Comparison of ENCODE assay signal across 19 cellular contexts in genomic region chr17:4811471-4811870, GRCh38. TPM values are rescaled to one million over a fixed set of nuclear protein-coding genes. Genes with fewer than 3 reads are reported as not detected.
DNase-seq lines count a peak whose midpoint lies in the region; ATAC-seq, FAIRE-seq and TF ChIP-seq lines count a peak whose summit lies in the region.
"Had no signal": no experiment of that assay in that cellular context is flagged by ENCODE, and none has a peak within 500 bp of the region (broad histone marks: within the 10 kb centered on the region; RNA-seq: fewer than 3 reads in every experiment).

No MANE protein-coding gene starts in this region.

- H3K79me2 ChIP-seq in keratinocyte (ENCODE audit: control insufficient read depth, insufficient read depth, low read length) (peaks cover 4% of the 10 kb centered on the region), trophoblast cell (ENCODE audit: control insufficient read depth, insufficient read depth, low read length, poor library complexity) (peaks cover 6% of the 10 kb centered on the region)

- H4K91ac ChIP-seq in trophoblast cell (ENCODE audit: low read depth, low read length): no peak overlapping the region

- H3K9ac ChIP-seq in keratinocyte (ENCODE audit: control insufficient read depth, extremely low read depth, insufficient read depth, low read length) (no peak overlapping the region), trophoblast cell (ENCODE audit: low read length) (no peak overlapping the region)
- H3K9ac ChIP-seq: BLaER1 had no signal

- no peak overlapping the region for H2BK5ac ChIP-seq in trophoblast cell (ENCODE audit: low read depth, low read length, poor library complexity)

- no peak for TF ChIP-seq POLR2A in GM18505 (IDR thresholded peaks at IDR 0.05; ENCODE audit: borderline replicate concordance, extremely low read depth, insufficient read depth, insufficient read length)

- H3K4me2 ChIP-seq in keratinocyte (ENCODE audit: control insufficient read depth, extremely low read depth, insufficient read depth, low read depth, low read length) (no peak overlapping the region), trophoblast cell (ENCODE audit: low read length) (no peak overlapping the region)
- H3K4me2 ChIP-seq: A549 had no signal

- no peak overlapping the region for H2BK12ac ChIP-seq in trophoblast cell (ENCODE audit: low read length)

- no peak for ATAC-seq in Right ventricle myocardium inferior
- no peak for ATAC-seq in GM18505 (IDR thresholded peaks at IDR 0.05; ENCODE audit: unreplicated experiment)
- ATAC-seq: A549 had no signal

- TF ChIP-seq CTCF in left ventricle myocardium inferior (IDR thresholded peaks at IDR 0.05; ENCODE audit: borderline replicate concordance) (no peak), keratinocyte (optimal IDR thresholded peaks at IDR 0.05 in 1 of 3, IDR thresholded peaks at IDR 0.05 in 1 of 3, conservative IDR thresholded peaks at IDR 0.05 in 1 of 3; ENCODE audit: extremely low read depth in 1 of 3, insufficient read depth in 2 of 3, low read length in 3 of 3) (no peak)

- H3K27ac ChIP-seq in left ventricle myocardium inferior (replicated peaks): peak overlapping the region; percentile 76
- no peak overlapping the region for H3K27ac ChIP-seq in keratinocyte (ENCODE audit: control insufficient read depth, insufficient read depth, low read length)
- no peak overlapping the region for H3K27ac ChIP-seq in trophoblast cell (ENCODE audit: low read depth, low read length)
- H3K27ac ChIP-seq: 22Rv1, A549, BLaER1 had no signal

- H4K12ac ChIP-seq in trophoblast cell (ENCODE audit: low read depth, low read length): no peak overlapping the region

- H3K4me1 ChIP-seq in left ventricle myocardium inferior: peaks cover 49% of the 10 kb centered on the region
- H3K4me1 ChIP-seq in keratinocyte (ENCODE audit: control insufficient read depth, extremely low read depth, insufficient read depth, low read length): peaks cover 9% of the 10 kb centered on the region
- H3K4me1 ChIP-seq in trophoblast cell (ENCODE audit: control insufficient read depth in 1 of 2, insufficient read depth in 2 of 2, low read length in 2 of 2): peaks cover 26 to 29% of the 10 kb centered on the region in 2 experiments

- intact Hi-C loops in left ventricle myocardium inferior (cut with micrococcal nuclease): no loop called here
- intact Hi-C loops in Right ventricle myocardium inferior (cut with DNase I): no loop called here

- FAIRE-seq in keratinocyte (lab: Jason Lieb, UNC): peak; percentile 20
- FAIRE-seq: A549, GM19239, H1 had no signal

- no peak overlapping the region for H3K23ac ChIP-seq in trophoblast cell (ENCODE audit: low read length)

- H3K14ac ChIP-seq in trophoblast cell (ENCODE audit: low read length): no peak overlapping the region

- peaks cover 35% of the 10 kb centered on the region for H3K36me3 ChIP-seq in left ventricle myocardium inferior
- peaks cover 23 to 25% of the 10 kb centered on the region in 2 experiments for H3K36me3 ChIP-seq in keratinocyte (ENCODE audit: control insufficient read depth in 2 of 2, extremely low read depth in 1 of 2, insufficient read depth in 2 of 2, low read length in 2 of 2)
- H3K36me3 ChIP-seq in trophoblast cell (ENCODE audit: control insufficient read depth in 1 of 2, insufficient read depth in 2 of 2, low read length in 2 of 2): peaks cover 41 to 44% of the 10 kb centered on the region in 2 experiments

- H3K27me3 ChIP-seq in left ventricle myocardium inferior (ENCODE audit: low read depth): no peaks in the 10 kb centered on the region
- no peaks in the 10 kb centered on the region for H3K27me3 ChIP-seq in keratinocyte (ENCODE audit: control insufficient read depth, extremely low read depth, insufficient read depth, low read length)
- H3K27me3 ChIP-seq in trophoblast cell (ENCODE audit: insufficient read depth, low read length): no peaks in the 10 kb centered on the region
- H3K27me3 ChIP-seq: BLaER1 had no signal

- no peak overlapping the region for H4K8ac ChIP-seq in trophoblast cell (ENCODE audit: low read depth, low read length)

- no peak overlapping the region for H2BK120ac ChIP-seq in trophoblast cell (ENCODE audit: insufficient read depth, low read length, poor library complexity)

- H3K9me1 ChIP-seq in keratinocyte (ENCODE audit: control insufficient read depth, extremely low read depth, insufficient read depth, low read length): no peaks in the 10 kb centered on the region

- H3K79me1 ChIP-seq in trophoblast cell (ENCODE audit: low read length): peaks cover 10% of the 10 kb centered on the region

- no peak overlapping the region for H3K18ac ChIP-seq in trophoblast cell (ENCODE audit: low read length)

- DNase-seq in left ventricle myocardium inferior: no peak
- no peak for DNase-seq in Right ventricle myocardium inferior (ENCODE audit: missing footprints)
- no peak for DNase-seq in keratinocyte (ENCODE audit: low read depth, low spot score)
- peak; percentile 79 to 88 for DNase-seq in trophoblast cell
- no peak for DNase-seq in DMS153 treated with DMSO at 0.1 percent for 48 hours (lab: John Stamatoyannopoulos, UW; ENCODE audit: unreplicated experiment)
- DNase-seq in Ammon's horn (ENCODE audit: low spot score): no peak
- DNase-seq: AML-193; CD4-positive, alpha-beta memory T cell; DMS153; DMS79 treated with DMSO at 0.1 percent for 48 hours; GF-D8; H9 had no signal

- H3K9me3 ChIP-seq in left ventricle myocardium inferior (replicated peaks) (no peaks in the 10 kb centered on the region), keratinocyte (ENCODE audit: control insufficient read depth, low read depth, low read length) (no peaks in the 10 kb centered on the region), trophoblast cell (ENCODE audit: insufficient read depth, low read depth, low read length) (peaks cover 2% of the 10 kb centered on the region)
- H3K9me3 ChIP-seq: A549, BLaER1 had no signal

- no peak overlapping the region for H3K4ac ChIP-seq in trophoblast cell (ENCODE audit: low read depth, low read length)

- no CpG with 5 or more reads among the region's 12 CpGs for WGBS in trophoblast cell (ENCODE audit: extremely low coverage, insufficient coverage, insufficient read length)

- dilution Hi-C loops in keratinocyte (cut with MboI; ENCODE audit: extremely low pct_ligation_motif_present, low sequenced_read_pairs): no loop called here

- no peak overlapping the region for H3K4me3 ChIP-seq in left ventricle myocardium inferior
- H3K4me3 ChIP-seq in keratinocyte (ENCODE audit: control insufficient read depth in 2 of 3, extremely low read depth in 1 of 3, insufficient read depth in 2 of 3, low read depth in 1 of 3, low read length in 3 of 3): no peak overlapping the region
- H3K4me3 ChIP-seq in trophoblast cell (ENCODE audit: low read depth, low read length): no peak overlapping the region
- H3K4me3 ChIP-seq: A549, BLaER1 had no signal

- H2AK5ac ChIP-seq in trophoblast cell (ENCODE audit: low read length): no peak overlapping the region

- no peak overlapping the region for H2AFZ ChIP-seq in keratinocyte (ENCODE audit: control insufficient read depth, low read length)
- H2AFZ ChIP-seq in trophoblast cell (ENCODE audit: insufficient read depth, low read length, poor library complexity): no peak overlapping the region

- H4K20me1 ChIP-seq in keratinocyte (ENCODE audit: control insufficient read depth, extremely low read depth, insufficient read depth, low read length): no peaks in the 10 kb centered on the region

RNA-seq across cellular contexts. Expression of gene PLD2, which starts 4.5 kb away (rescaled TPM):
- total RNA-seq in left ventricle myocardium inferior: 11.2 TPM
- 12.6 TPM for total RNA-seq in Right ventricle myocardium inferior
- 27.9 to 48.6 TPM (median 33.3 TPM) in 3 replicates for polyA plus RNA-seq in keratinocyte
- polyA plus RNA-seq in keratinocyte (2011; ENCODE audit: low read depth): 95.5 TPM
- polyA plus RNA-seq in keratinocyte (2011; cell fraction: cytosol; rRNA removed): 14.8 and 22.0 TPM in 2 replicates
- polyA plus RNA-seq in keratinocyte (2011; cell fraction: nucleus; rRNA removed): 88.1 and 92.1 TPM in 2 replicates
- polyA plus RNA-seq in keratinocyte (2012; ENCODE audit: low replicate concordance): 25.4 and 50.3 TPM in 2 replicates
- polyA minus RNA-seq in keratinocyte: 46.1 to 62.1 TPM (median 51.1 TPM) in 3 replicates
- 33.8 TPM for polyA minus RNA-seq in keratinocyte (2011; cell fraction: cytosol; rRNA and poly(A)+ RNA removed)
- polyA minus RNA-seq in keratinocyte (2011; cell fraction: nucleus; rRNA and poly(A)+ RNA removed): 40.4 and 48.3 TPM in 2 replicates
- polyA plus RNA-seq in trophoblast cell (2013): 40.7 and 43.6 TPM in 2 replicates

RNA-seq across cellular contexts. Expression of gene PSMB6, which starts 15.5 kb away (rescaled TPM):
- 183 TPM for total RNA-seq in left ventricle myocardium inferior
- total RNA-seq in Right ventricle myocardium inferior: 225 TPM
- 191 to 245 TPM (median 225 TPM) in 3 replicates for polyA plus RNA-seq in keratinocyte
- polyA plus RNA-seq in keratinocyte (2011; ENCODE audit: low read depth): 34.8 TPM
- 178 and 187 TPM in 2 replicates for polyA plus RNA-seq in keratinocyte (2011; cell fraction: cytosol; rRNA removed)
- 103 and 115 TPM in 2 replicates for polyA plus RNA-seq in keratinocyte (2011; cell fraction: nucleus; rRNA removed)
- 157 and 212 TPM in 2 replicates for polyA plus RNA-seq in keratinocyte (2012; ENCODE audit: low replicate concordance)
- 186 to 219 TPM (median 217 TPM) in 3 replicates for polyA minus RNA-seq in keratinocyte
- polyA minus RNA-seq in keratinocyte (2011; cell fraction: cytosol; rRNA and poly(A)+ RNA removed): 127 TPM
- polyA minus RNA-seq in keratinocyte (2011; cell fraction: nucleus; rRNA and poly(A)+ RNA removed): 24.3 and 32.3 TPM in 2 replicates
- polyA plus RNA-seq in trophoblast cell (2013): 295 and 308 TPM in 2 replicates

RNA-seq across cellular contexts. Expression of gene MINK1, which starts 21.7 kb away (rescaled TPM):
- total RNA-seq in left ventricle myocardium inferior: 50.9 TPM
- 50.7 TPM for total RNA-seq in Right ventricle myocardium inferior
- 82.8 to 101 TPM (median 93.7 TPM) in 3 replicates for polyA plus RNA-seq in keratinocyte
- polyA plus RNA-seq in keratinocyte (2011; ENCODE audit: low read depth): 113 TPM
- 60.9 and 66.3 TPM in 2 replicates for polyA plus RNA-seq in keratinocyte (2011; cell fraction: cytosol; rRNA removed)
- 451 and 562 TPM in 2 replicates for polyA plus RNA-seq in keratinocyte (2011; cell fraction: nucleus; rRNA removed)
- 92.2 and 154 TPM in 2 replicates for polyA plus RNA-seq in keratinocyte (2012; ENCODE audit: low replicate concordance)
- polyA minus RNA-seq in keratinocyte: 137 to 232 TPM (median 209 TPM) in 3 replicates
- 63.5 TPM for polyA minus RNA-seq in keratinocyte (2011; cell fraction: cytosol; rRNA and poly(A)+ RNA removed)
- 113 and 158 TPM in 2 replicates for polyA minus RNA-seq in keratinocyte (2011; cell fraction: nucleus; rRNA and poly(A)+ RNA removed)
- 54.5 and 55.2 TPM in 2 replicates for polyA plus RNA-seq in trophoblast cell (2013)

RNA-seq across cellular contexts. Expression of gene GLTPD2, which starts 22.7 kb away (rescaled TPM):
- total RNA-seq in left ventricle myocardium inferior (not detected), Right ventricle myocardium inferior (not detected)
- not detected in 3 replicates for polyA plus RNA-seq in keratinocyte
- not detected for polyA plus RNA-seq in keratinocyte (2011; ENCODE audit: low read depth)
- not detected in 2 replicates for polyA plus RNA-seq in keratinocyte (2011; cell fraction: cytosol; rRNA removed)
- polyA plus RNA-seq in keratinocyte (2011; cell fraction: nucleus; rRNA removed): not detected in 2 replicates
- 0.18 and 0.28 TPM in 2 replicates for polyA plus RNA-seq in keratinocyte (2012; ENCODE audit: low replicate concordance)
- not detected in 3 replicates for polyA minus RNA-seq in keratinocyte
- not detected for polyA minus RNA-seq in keratinocyte (2011; cell fraction: cytosol; rRNA and poly(A)+ RNA removed)
- not detected in 2 replicates for polyA minus RNA-seq in keratinocyte (2011; cell fraction: nucleus; rRNA and poly(A)+ RNA removed)
- polyA plus RNA-seq in trophoblast cell (2013): 0.26 and 0.31 TPM in 2 replicates
- total RNA-seq: CD4-positive, alpha-beta memory T cell; H1; H9; HT-29 had no signal
- polyA plus RNA-seq: A549; CD4-positive, alpha-beta memory T cell; H1 had no signal

Comparison
In these comparisons a context has a peak if more than half of its experiments do, and no peak if none do; other contexts are left out.
1. DNase-seq: peak in trophoblast cell (2 of 2); none in left ventricle myocardium inferior (single experiment), Right ventricle myocardium inferior (single experiment), keratinocyte (single experiment), DMS153 treated with DMSO at 0.1 percent for 48 hours (single experiment) and Ammon's horn (single experiment).